ENCODE assay signal across 15 cellular contexts in the genomic region with DNA sequence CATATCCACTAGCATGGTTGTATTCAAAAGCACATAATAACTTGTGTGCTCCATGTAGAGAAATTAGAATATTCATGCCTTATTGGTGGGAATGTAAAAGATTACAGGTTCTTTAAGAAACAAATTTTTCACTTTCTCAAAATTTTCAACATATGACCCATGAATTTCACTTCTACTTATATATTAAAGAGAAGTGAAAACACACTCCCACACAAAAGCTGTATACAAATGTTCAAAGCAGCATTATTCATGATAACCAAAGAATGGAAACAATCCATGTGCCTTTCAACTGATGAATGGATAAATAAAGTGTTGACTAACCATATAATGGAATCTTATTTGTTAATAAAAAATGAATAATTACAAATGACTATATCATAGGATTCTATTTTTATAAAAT.
A peak's percentile ranks its signal among the peaks of the same experiment; 100 is the strongest.
DNase-seq lines count a peak whose midpoint lies in the region; ATAC-seq and TF ChIP-seq lines count a peak whose summit lies in the region.
"Had no signal": no experiment of that assay in that cellular context is flagged by ENCODE, and none has a peak within 500 bp of the region (broad histone marks: within the 10 kb centered on the region; RNA-seq: fewer than 3 reads in every experiment).

No MANE protein-coding gene starts in this region.

- intact Hi-C loops in breast epithelium (cut with DNase I; ENCODE audit: low total_unique reads) = no loop called here

- no peaks in the 10 kb centered on the region for H3K9me2 ChIP-seq in hepatocyte (replicated peaks; ENCODE audit: insufficient read depth)

- TF ChIP-seq CTCF in breast epithelium (IDR thresholded peaks at IDR 0.05) = no peak
- TF ChIP-seq CTCF in hepatocyte (IDR thresholded peaks at IDR 0.05; ENCODE audit: poor library complexity) = no peak
- no peak for TF ChIP-seq CTCF in GM10248 (IDR thresholded peaks at IDR 0.05; ENCODE audit: control extremely low read depth, extremely low read depth, low read depth, missing control alignments)

- H3K9me3 ChIP-seq in breast epithelium (peaks cover 0 to 8% of the 10 kb centered on the region in 2 donors), hepatocyte (ENCODE audit: low read depth) (no peaks in the 10 kb centered on the region)
- H3K9me3 ChIP-seq: BLaER1 had no signal

- H3K79me2 ChIP-seq in hepatocyte = no peaks in the 10 kb centered on the region

- H3K4me3 ChIP-seq in breast epithelium (no peak overlapping the region), hepatocyte (no peak overlapping the region)
- H3K4me3 ChIP-seq: BLaER1 had no signal

- DNase-seq in CD1c-positive myeloid dendritic cell (ENCODE audit: extremely low spot score) = peak; percentile 41
- DNase-seq in MV-4-11 (lab: John Stamatoyannopoulos, UW) = peak; percentile 71
- DNase-seq in breast epithelium (ENCODE audit: low spot score in 2 of 2) = no peak
- DNase-seq in hepatocyte (ENCODE audit: low spot score) = no peak
- no peak for DNase-seq in GM10248 (ENCODE audit: extremely low spot score)
- DNase-seq in DMS153 treated with DMSO at 0.1 percent for 48 hours (lab: John Stamatoyannopoulos, UW; ENCODE audit: unreplicated experiment) = no peak
- DNase-seq: 8988T; AML-193; CD4-positive, CD25-positive, alpha-beta regulatory T cell; GOT3; H9 had no signal

- H3K36me3 ChIP-seq in breast epithelium (no peaks in the 10 kb centered on the region), hepatocyte (replicated peaks; ENCODE audit: insufficient read depth, low read depth) (no peaks in the 10 kb centered on the region)
- H3K36me3 ChIP-seq: BLaER1 had no signal

- H2AFZ ChIP-seq in hepatocyte = no peak overlapping the region

- peak; percentile 56 for ATAC-seq in GM21723 (IDR thresholded peaks at IDR 0.05; ENCODE audit: unreplicated experiment)
- peak; percentile 53 for ATAC-seq in HG02973 (IDR thresholded peaks at IDR 0.05; ENCODE audit: unreplicated experiment)

- CTCF ChIA-PET in GM10248 (lab: Yijun Ruan, JAX) = no interaction called here

- H4K20me1 ChIP-seq in hepatocyte (ENCODE audit: insufficient read depth, poor library complexity, severe bottlenecking) = no peaks in the 10 kb centered on the region
- H4K20me1 ChIP-seq: BLaER1 had no signal

- H3K4me1 ChIP-seq in breast epithelium (no peaks in the 10 kb centered on the region), hepatocyte (ENCODE audit: insufficient read depth) (no peaks in the 10 kb centered on the region)
- H3K4me1 ChIP-seq: BLaER1 had no signal

- H3K27me3 ChIP-seq in breast epithelium (no peaks in the 10 kb centered on the region), hepatocyte (no peaks in the 10 kb centered on the region)
- H3K27me3 ChIP-seq: BLaER1 had no signal

- POLR2A ChIA-PET in GM10248 (lab: Yijun Ruan, JAX) = no interaction called here

- H3K27ac ChIP-seq in breast epithelium (no peak overlapping the region), hepatocyte (no peak overlapping the region)
- H3K27ac ChIP-seq: BLaER1, HL-60 had no signal

- no peak for TF ChIP-seq POLR2A in breast epithelium (IDR thresholded peaks at IDR 0.05)

- no peak overlapping the region for H3K4me2 ChIP-seq in hepatocyte
- H3K4me2 ChIP-seq: BLaER1 had no signal

Comparison
In these comparisons a context has a peak if more than half of its experiments do, and no peak if none do; other contexts are left out.
1. DNase-seq: peak in CD1c-positive myeloid dendritic cell (single experiment) and MV-4-11 (single experiment); none in breast epithelium (0 of 2), hepatocyte (single experiment), GM10248 (single experiment) and DMS153 treated with DMSO at 0.1 percent for 48 hours (single experiment).